ENCODE assay signal across 10 cellular contexts in the genomic region with DNA sequence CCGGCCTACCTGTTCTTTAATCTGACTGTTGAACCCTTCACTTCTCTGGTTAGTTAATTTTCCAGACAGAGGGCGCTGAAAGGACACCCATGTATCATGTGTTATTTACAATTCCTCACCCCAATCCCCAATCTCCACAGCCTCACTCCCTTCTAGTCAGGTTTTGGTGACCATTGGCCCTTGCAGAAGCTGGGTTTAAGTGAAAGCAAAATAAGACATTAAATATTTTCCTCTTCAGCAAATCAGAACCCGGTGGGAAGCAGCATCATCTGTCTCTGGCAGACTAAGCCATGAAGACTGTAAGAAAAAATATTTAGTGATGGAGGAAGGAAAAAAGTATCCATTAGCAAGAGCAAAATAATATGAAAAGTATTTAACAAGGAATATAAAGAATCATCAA. TPM values are rescaled to one million over a fixed set of nuclear protein-coding genes. Genes with fewer than 3 reads are reported as not detected.
DNase-seq lines count a peak whose midpoint lies in the region; ATAC-seq and TF ChIP-seq lines count a peak whose summit lies in the region.
"Had no signal": no experiment of that assay in that cellular context is flagged by ENCODE, and none has a peak within 500 bp of the region (broad histone marks: within the 10 kb centered on the region; RNA-seq: fewer than 3 reads in every experiment).

No MANE protein-coding gene starts in this region.

- no peak for ATAC-seq in HG03378 (IDR thresholded peaks at IDR 0.05; ENCODE audit: unreplicated experiment)

- H3K4me3 ChIP-seq in Karpas-422 (ENCODE audit: low read length), result no peak overlapping the region
- H3K4me3 ChIP-seq in choroid plexus epithelial cell (ENCODE audit: low read depth, low read length), result no peak overlapping the region
- H3K4me3 ChIP-seq in spleen, result peak overlapping the region in 1 of 8 donors; percentile 39

- H3K9me2 ChIP-seq in Karpas-422 (replicated peaks; ENCODE audit: insufficient read depth, low read length), result no peaks in the 10 kb centered on the region

- 21 to 54% (median 30%) methylated on average over 3 of the region's 3 CpGs for WGBS in spleen, 5 donors

- H3K36me3 ChIP-seq in Karpas-422 (ENCODE audit: insufficient read depth, low read length) (no peaks in the 10 kb centered on the region), spleen (no peaks in the 10 kb centered on the region)

- H2AFZ ChIP-seq in Karpas-422 (ENCODE audit: low read length), result peak overlapping the region; percentile 52; the same call in 1 of the 2 replicates

- no peaks in the 10 kb centered on the region for H3K79me2 ChIP-seq in Karpas-422 (ENCODE audit: low read length)

- H3K9ac ChIP-seq in Karpas-422 (ENCODE audit: low read length), result peak overlapping the region; percentile 9; the same call in 1 of the 2 replicates

- no peaks in the 10 kb centered on the region for H4K20me1 ChIP-seq in Karpas-422 (ENCODE audit: insufficient read depth, low read depth, low read length)

- H3K9me3 ChIP-seq in Karpas-422 (ENCODE audit: low read length) (no peaks in the 10 kb centered on the region), spleen (no peaks in the 10 kb centered on the region)

- peak in 1 of 3 donors; percentile 80 for TF ChIP-seq POLR2A in spleen (IDR thresholded peaks at IDR 0.05)

- intact Hi-C loops in spleen (cut with DNase I; ENCODE audit: low total_unique reads), result no loop called here

- H3K27ac ChIP-seq in Karpas-422 (ENCODE audit: low read length) (peak overlapping the region; percentile 98), spleen (peak overlapping the region in 6 of 8 donors; percentile 4 to 94 (median 74))

- H3K4me1 ChIP-seq in Karpas-422 (ENCODE audit: low read length) (peaks cover 70% of the 10 kb centered on the region), spleen (peaks cover 0 to 24% (median 1%) of the 10 kb centered on the region in 6 donors)

- H3K4me2 ChIP-seq in Karpas-422 (ENCODE audit: low read depth, low read length, poor library complexity, severe bottlenecking), result peak overlapping the region; percentile 49

- TF ChIP-seq CTCF in choroid plexus epithelial cell (conservative IDR thresholded peaks at IDR 0.05; ENCODE audit: low read depth, low read length), result no peak
- no peak for TF ChIP-seq CTCF in spleen (IDR thresholded peaks at IDR 0.05 in 8 of 11, conservative IDR thresholded peaks at IDR 0.05 in 3 of 11)

- H3K27me3 ChIP-seq in Karpas-422 (ENCODE audit: low read length) (no peaks in the 10 kb centered on the region), spleen (replicated peaks in 1 of 7) (no peaks in the 10 kb centered on the region)

- peak; percentile 41 for DNase-seq in DMS53 (lab: John Stamatoyannopoulos, UW)
- no peak for DNase-seq in DMS53 treated with DMSO at 0.1 percent for 48 hours (lab: John Stamatoyannopoulos, UW; ENCODE audit: unreplicated experiment)
- peak; percentile 91 for DNase-seq in Karpas-422
- DNase-seq in choroid plexus epithelial cell (ENCODE audit: low read depth), result peak; percentile 73
- DNase-seq in spleen, result no peak
- no peak for DNase-seq in NCI-H2107 treated with DMSO at 0.1 percent for 48 hours (lab: John Stamatoyannopoulos, UW; ENCODE audit: unreplicated experiment)
- DNase-seq in amniotic stem cell (lab: John Stamatoyannopoulos, UW), result no peak
- DNase-seq: small intestine had no signal

RNA-seq across cellular contexts. Expression of gene HLA-DQA1, which starts 9.4 kb away (rescaled TPM):
- 216 and 309 TPM in 2 replicates for total RNA-seq in Karpas-422 (2014; rRNA removed; shearing (Covaris generic); ENCODE audit: low replicate concordance)
- 100 to 1,000 TPM in 6 of 7 donors, 10 to 100 TPM in 1; 19.1 to 340 (median 196) TPM for total RNA-seq in spleen
- polyA plus RNA-seq in spleen, result 100 to 1,000 TPM; 249 to 441 (median 420) TPM
- total RNA-seq: epithelial cell of proximal tubule had no signal

RNA-seq across cellular contexts. Expression of gene HLA-DRB1, which starts 38.2 kb away (rescaled TPM):
- 281 and 366 TPM in 2 replicates for total RNA-seq in Karpas-422 (2014; rRNA removed; shearing (Covaris generic); ENCODE audit: low replicate concordance)
- 100 to 1,000 TPM; 158 to 779 (median 365) TPM for total RNA-seq in spleen
- polyA plus RNA-seq in spleen, result 100 to 1,000 TPM; 450 to 729 (median 573) TPM
- total RNA-seq: epithelial cell of proximal tubule had no signal

RNA-seq across cellular contexts. Expression of gene HLA-DQB1, which starts 38.6 kb away (rescaled TPM):
- 79.1 and 126 TPM in 2 replicates for total RNA-seq in Karpas-422 (2014; rRNA removed; shearing (Covaris generic); ENCODE audit: low replicate concordance)
- 100 to 1,000 TPM in 4 of 7 donors, 10 to 100 TPM in 2, 1 to 10 TPM in 1; 6.1 to 271 (median 120) TPM for total RNA-seq in spleen
- polyA plus RNA-seq in spleen, result 1,000 to 10,000 TPM in 1 of 3 donors, 100 to 1,000 TPM in 2; 383 to 1,152 (median 620) TPM

Comparison
In these comparisons a context has a peak if more than half of its experiments do, and no peak if none do; other contexts are left out.
1. DNase-seq: peak in DMS53 (single experiment), Karpas-422 (single experiment) and choroid plexus epithelial cell (single experiment); none in DMS53 treated with DMSO at 0.1 percent for 48 hours (single experiment), spleen (single experiment), NCI-H2107 treated with DMSO at 0.1 percent for 48 hours (single experiment) and amniotic stem cell (single experiment).